In genomic region chr17:8080208-8080798, GRCh38 we compare ENCODE assay signal across 1 cellular context.
TF ChIP-seq lines count a peak whose summit lies in the region.

No MANE protein-coding gene starts in this region.

TF ChIP-seq in HepG2, 621 proteins besides CTCF, POLR2A, EP300 and RAD21:
- peak; percentile 25; the same call in 1 of the 2 replicates for TF ChIP-seq ZNF256 (CRISPR knock-in tag; conservative IDR thresholded peaks at IDR 0.05)
- TF ChIP-seq FLYWCH1 (CRISPR knock-in tag; IDR thresholded peaks at IDR 0.05) = 0 out of 2 replicates have a peak, but pooled peaks have one; percentile 6
- TF ChIP-seq HNF4A (CRISPR knock-in tag; IDR thresholded peaks at IDR 0.05) = 0 out of 2 replicates have a peak, but pooled peaks have one; percentile 4
- TF ChIP-seq MED1 (CRISPR knock-in tag; IDR thresholded peaks at IDR 0.05) = no peak
- TF ChIP-seq ESRRA (CRISPR knock-in tag; IDR thresholded peaks at IDR 0.05; ENCODE audit: low read depth) = 0 out of 2 replicates have a peak, but pooled peaks have one; percentile 0
- TF ChIP-seq MAZ (IDR thresholded peaks at IDR 0.05; ENCODE audit: borderline replicate concordance, low read depth, low read length) = no peak
- no peak for TF ChIP-seq MAZ (CRISPR knock-in tag; IDR thresholded peaks at IDR 0.05; ENCODE audit: low read depth)
- peak; percentile 2; the same call in 1 of the 2 replicates for TF ChIP-seq ZNF800 (CRISPR knock-in tag; IDR thresholded peaks at IDR 0.05)
- 0 out of 2 replicates have a peak, but pooled peaks have one; percentile 10 for TF ChIP-seq KDM3A (CRISPR knock-in tag; IDR thresholded peaks at IDR 0.05; ENCODE audit: low read depth)
- no peak for TF ChIP-seq LCORL (IDR thresholded peaks at IDR 0.05)
- TF ChIP-seq LCORL (CRISPR knock-in tag; IDR thresholded peaks at IDR 0.05) = peak; percentile 32; the same call in 1 of the 2 replicates
- no peak for TF ChIP-seq NKX3-1 (CRISPR knock-in tag; IDR thresholded peaks at IDR 0.05)
